14 cellular contexts compared by ENCODE assay signal in the genomic region with DNA sequence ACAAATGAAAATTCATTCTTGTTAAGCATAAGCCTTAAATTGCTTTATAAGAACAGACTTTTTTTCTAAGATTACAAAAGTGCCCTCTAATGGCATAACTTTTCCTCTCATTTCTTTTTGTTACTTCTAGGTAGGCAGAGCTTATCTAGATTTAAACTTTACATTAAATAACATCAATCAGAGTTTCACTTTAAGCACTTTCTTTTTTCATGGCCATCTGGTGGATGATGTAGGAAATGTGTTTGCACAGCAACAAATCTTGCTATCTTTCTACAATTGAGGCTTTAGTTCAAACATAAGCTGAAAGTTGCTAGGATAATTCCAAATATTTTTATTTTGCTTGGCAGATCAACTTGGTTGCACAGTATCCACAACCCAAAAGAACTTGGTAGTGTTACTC. TPM values are rescaled to one million over a fixed set of nuclear protein-coding genes. Genes with fewer than 3 reads are reported as not detected.
DNase-seq lines count a peak whose midpoint lies in the region; ATAC-seq and TF ChIP-seq lines count a peak whose summit lies in the region.
"Had no signal": no experiment of that assay in that cellular context is flagged by ENCODE, and none has a peak within 500 bp of the region (broad histone marks: within the 10 kb centered on the region; RNA-seq: fewer than 3 reads in every experiment).

No MANE protein-coding gene starts in this region.

- H3K4me1 ChIP-seq in Loucy (ENCODE audit: insufficient read depth, low read length, poor library complexity, severe bottlenecking) (no peaks in the 10 kb centered on the region), osteoblast (ENCODE audit: insufficient read depth, low read length) (no peaks in the 10 kb centered on the region)

- POLR2A ChIA-PET in GM10248 (lab: Yijun Ruan, JAX) = no interaction called here

- no peak overlapping the region for H3K27ac ChIP-seq in dorsolateral prefrontal cortex
- no peak overlapping the region for H3K27ac ChIP-seq in osteoblast (ENCODE audit: low read depth, low read length)
- H3K27ac ChIP-seq: epithelial cell of prostate had no signal

- no peak overlapping the region for H2AFZ ChIP-seq in Loucy (ENCODE audit: low read length)
- no peak overlapping the region for H2AFZ ChIP-seq in osteoblast (ENCODE audit: low read length)

- no peaks in the 10 kb centered on the region for H3K36me3 ChIP-seq in Loucy (ENCODE audit: insufficient read depth, low read length)
- H3K36me3 ChIP-seq in osteoblast (ENCODE audit: insufficient read depth, low read length) = no peaks in the 10 kb centered on the region
- H3K36me3 ChIP-seq: MG63 had no signal

- H3K9me3 ChIP-seq in Loucy (ENCODE audit: insufficient read depth, low read depth, low read length) (no peaks in the 10 kb centered on the region), osteoblast (ENCODE audit: low read depth, low read length) (no peaks in the 10 kb centered on the region)
- H3K9me3 ChIP-seq: MG63 had no signal

- H4K20me1 ChIP-seq in Loucy (ENCODE audit: insufficient read depth, low read length, poor library complexity, severe bottlenecking) = no peaks in the 10 kb centered on the region
- no peaks in the 10 kb centered on the region for H4K20me1 ChIP-seq in osteoblast (ENCODE audit: insufficient read depth, low read length)

- intact Hi-C loops in dorsolateral prefrontal cortex (cut with DNase I) = no loop called here

- peak; percentile 45 for TF ChIP-seq CTCF in Loucy (conservative IDR thresholded peaks at IDR 0.05; ENCODE audit: low read length)
- TF ChIP-seq CTCF in dorsolateral prefrontal cortex (IDR thresholded peaks at IDR 0.05 in 54 of 56, conservative IDR thresholded peaks at IDR 0.05 in 2 of 56; ENCODE audit: low read depth in 1 of 56, partially characterized antibody in 56 of 56) = peak in 41 of 56 donors; percentile 11 to 56 (median 34)
- peak; percentile 45 for TF ChIP-seq CTCF in osteoblast (IDR thresholded peaks at IDR 0.05; ENCODE audit: extremely low read depth, low read depth, low read length)
- no peak for TF ChIP-seq CTCF in GM10248 (IDR thresholded peaks at IDR 0.05; ENCODE audit: control extremely low read depth, extremely low read depth, low read depth, missing control alignments)

- CTCF ChIA-PET in GM10248 (lab: Yijun Ruan, JAX) = interaction anchor here (1.6 kb wide), 1 partner anchor 257 kb away, joined by 3 read pairs; no protein-coding TSS in a partner anchor

- H3K27me3 ChIP-seq in Loucy (ENCODE audit: insufficient read depth, low read length, poor library complexity, severe bottlenecking) (no peaks in the 10 kb centered on the region), dorsolateral prefrontal cortex (peaks cover 0 to 9% (median 0%) of the 10 kb centered on the region in 45 donors), osteoblast (ENCODE audit: insufficient read depth, low read length) (no peaks in the 10 kb centered on the region)
- H3K27me3 ChIP-seq: MG63 had no signal

- no peak overlapping the region for H3K9ac ChIP-seq in Loucy (ENCODE audit: low read depth, low read length, poor library complexity, severe bottlenecking)

- H3K4me3 ChIP-seq in Loucy (ENCODE audit: low read length, poor library complexity, severe bottlenecking) (no peak overlapping the region), dorsolateral prefrontal cortex (no peak overlapping the region), osteoblast (ENCODE audit: insufficient read depth, low read length) (no peak overlapping the region)
- H3K4me3 ChIP-seq: MG63 had no signal

- H3K4me2 ChIP-seq in Loucy (ENCODE audit: low read depth, low read length, poor library complexity, severe bottlenecking) (no peak overlapping the region), osteoblast (ENCODE audit: insufficient read depth, low read length) (no peak overlapping the region)

- H3F3A ChIP-seq in Loucy (ENCODE audit: low read depth) = no peaks in the 10 kb centered on the region

- no peaks in the 10 kb centered on the region for H3K79me2 ChIP-seq in Loucy (ENCODE audit: insufficient read depth, low read length)
- H3K79me2 ChIP-seq in osteoblast (ENCODE audit: insufficient read depth, low read length) = no peaks in the 10 kb centered on the region

- DNase-seq in DMS114 treated with DMSO at 0.1 percent for 48 hours (lab: John Stamatoyannopoulos, UW; ENCODE audit: unreplicated experiment) = peak; percentile 8
- no peak for DNase-seq in dorsolateral prefrontal cortex
- DNase-seq in osteoblast (ENCODE audit: insufficient read length, low spot score, missing footprints) = no peak
- no peak for DNase-seq in HPDE6-E6E7 (ENCODE audit: extremely low spot score)
- DNase-seq in GM10248 (ENCODE audit: extremely low spot score) = no peak
- no peak for DNase-seq in epidermal melanocyte (ENCODE audit: insufficient read length, low spot score)
- DNase-seq: activated naive CD4-positive, alpha-beta T cell treated with Interleukin-2 at 50 U/mL for 16 hours; MG63; midbrain; stimulated activated naive CD8-positive, alpha-beta T cell treated with anti-CD3 and anti-CD28 coated beads, Interleukin-15, amount 100 ng/mL, for 72 hours had no signal

- H3K9me2 ChIP-seq in Loucy (replicated peaks; ENCODE audit: low read depth, low read length) = no peaks in the 10 kb centered on the region

- no peak for ATAC-seq in GM21526 (IDR thresholded peaks at IDR 0.05; ENCODE audit: low FRiP score, unreplicated experiment)
- ATAC-seq: activated CD4-positive, CD25-positive, alpha-beta regulatory T cell treated with anti-CD3 and anti-CD28 coated beads, Interleukin-2, amount 50 U/mL, for 24 hours; stimulated activated naive CD8-positive, alpha-beta T cell treated with anti-CD3 and anti-CD28 coated beads, Interleukin-15, amount 100 ng/mL, for 72 hours had no signal

RNA-seq across cellular contexts. Expression of a gene that starts 22.1 kb away (rescaled TPM):
- total RNA-seq in dorsolateral prefrontal cortex (1 to 10 TPM in 102 of 120 experiments, under 1 TPM in 17, not detected in 1; 0.31 to 6.7 (median 2.1) TPM), osteoblast (9.8 and 11.5 TPM in 2 replicates)
